1 cellular context compared by ENCODE assay signal in genomic region chr2:96264656-96265348, GRCh38.
TF ChIP-seq lines count a peak whose summit lies in the region.

No MANE protein-coding gene starts in this region.

TF ChIP-seq in GM23338, 12 proteins besides CTCF, POLR2A, EP300 and RAD21 (continued from another document):
- TF ChIP-seq ZNF462 (CRISPR knock-in tag; IDR thresholded peaks at IDR 0.05) (no peak), REST (IDR thresholded peaks at IDR 0.05; ENCODE audit: unreplicated experiment) (no peak), ZNF114 (CRISPR knock-in tag; IDR thresholded peaks at IDR 0.05) (no peak), CREB1 (CRISPR knock-in tag; IDR thresholded peaks at IDR 0.05; ENCODE audit: low read depth) (no peak), JUNB (IDR thresholded peaks at IDR 0.05; ENCODE audit: unreplicated experiment) (no peak), EZH2 (IDR thresholded peaks at IDR 0.05; ENCODE audit: low read depth, unreplicated experiment) (no peak), STAT1 (IDR thresholded peaks at IDR 0.05; ENCODE audit: unreplicated experiment) (no peak)
